In genomic region chr10:49498465-49498864, GRCh38 we compare ENCODE assay signal across 30 cellular contexts.
"Had no signal": no experiment of that assay in that cellular context is flagged by ENCODE, and none has a peak within 500 bp of the region (broad histone marks: within the 10 kb centered on the region; RNA-seq: fewer than 3 reads in every experiment).

No MANE protein-coding gene starts in this region.

- H3K9me3 Mint-ChIP-seq: activated B cell treated with CpG ODN at 0.5 μM for 24 hours; activated CD8-positive, alpha-beta T cell treated with anti-CD3 and anti-CD28 coated beads for 36 hours; activated T-cell treated with anti-CD3 and anti-CD28 coated beads, Interleukin-2, amount 50 U/mL, for 4 hours; activated T-helper 17 cell treated with anti-CD3 and anti-CD28 coated beads, Interleukin-2, amount 50 U/mL, for 72 hours; central memory CD8-positive, alpha-beta T cell; dendritic cell treated with granulocyte-macrophage colony-stimulating factor and Interleukin-4, amounts not matched to agents 40 ng/mL and 50 ng/mL, for 4 days; endodermal cell; T-cell; T-helper 1 cell treated with Interleukin-12 subunit alpha and Interleukin-12 subunit beta and Interleukin-4 antibody, amounts not matched to agents 30 μg/mL and 1 μg/mL, for 36 hours; T-helper 2 cell treated with Interferon-gamma antibody and Interleukin-4, amounts not matched to agents 5 μg/mL and 100 μg/mL, for 36 hours had no signal

- H3K27me3 Mint-ChIP-seq: activated B cell treated with CpG ODN at 0.5 μM for 24 hours; activated CD8-positive, alpha-beta T cell treated with anti-CD3 and anti-CD28 coated beads for 36 hours; activated naive CD8-positive, alpha-beta T cell; activated T-helper 17 cell treated with anti-CD3 and anti-CD28 coated beads, Interleukin-2, amount 50 U/mL, for 72 hours; central memory CD8-positive, alpha-beta T cell; dendritic cell treated with granulocyte-macrophage colony-stimulating factor and Interleukin-4, amounts not matched to agents 40 ng/mL and 50 ng/mL, for 4 days; T-cell had no signal

- ATAC-seq: activated CD4-positive, CD25-positive, alpha-beta regulatory T cell treated with anti-CD3 and anti-CD28 coated beads, Interleukin-2, amount 50 U/mL, for 24 hours; activated CD8-positive, alpha-beta T cell treated with anti-CD3 and anti-CD28 coated beads for 36 hours; activated T-cell treated with anti-CD3 and anti-CD28 coated beads, Interleukin-2, amount 50 U/mL, for 4 hours; activated T-helper 17 cell treated with anti-CD3 and anti-CD28 coated beads, Interleukin-2, amount 50 U/mL, for 72 hours; esophagus mucosa; T-cell had no signal

- H3K4me3 ChIP-seq: coronary artery, dorsolateral prefrontal cortex had no signal

- H3K27ac Mint-ChIP-seq: activated B cell treated with CpG ODN at 0.5 μM for 24 hours; activated CD8-positive, alpha-beta T cell treated with anti-CD3 and anti-CD28 coated beads for 36 hours; activated naive CD8-positive, alpha-beta T cell; activated T-helper 17 cell treated with anti-CD3 and anti-CD28 coated beads, Interleukin-2, amount 50 U/mL, for 72 hours; dendritic cell treated with granulocyte-macrophage colony-stimulating factor and Interleukin-4, amounts not matched to agents 40 ng/mL and 50 ng/mL, for 4 days; endodermal cell; T-cell; T-helper 1 cell treated with Interleukin-12 subunit alpha and Interleukin-12 subunit beta and Interleukin-4 antibody, amounts not matched to agents 30 μg/mL and 1 μg/mL, for 36 hours had no signal

- DNase-seq: activated B cell treated with CpG ODN at 0.5 μM for 24 hours; activated CD4-positive, alpha-beta T cell treated with anti-CD3 and anti-CD28 coated beads for 48 hours; activated CD4-positive, alpha-beta T cell treated with anti-CD3 and anti-CD28 coated beads, Interleukin-2, amount 50 U/mL, for 1 hour; activated CD4-positive, alpha-beta T cell treated with anti-CD3 and anti-CD28 coated beads, Interleukin-2, amount 50 U/mL, for 48 hours; activated CD8-positive, alpha-beta memory T cell treated with anti-CD3 and anti-CD28 coated beads for 24 hours; activated CD8-positive, alpha-beta T cell treated with anti-CD3 and anti-CD28 coated beads for 36 hours; activated effector memory CD4-positive, alpha-beta T cell treated with Interleukin-2 at 50 U/mL for 16 hours; activated gamma-delta T cell treated with Interleukin-2 at 50 U/mL for 16 hours; activated naive CD4-positive, alpha-beta T cell treated with anti-CD3 and anti-CD28 coated beads, Interleukin-2, amount 50 U/mL, for 16 hours; activated naive CD4-positive, alpha-beta T cell treated with Interleukin-2 at 50 U/mL for 16 hours; activated T-cell treated with anti-CD3 and anti-CD28 coated beads, Interleukin-2, amount 50 U/mL, for 4 hours; amniotic stem cell; anterior cingulate cortex; brain microvascular endothelial cell; dorsolateral prefrontal cortex; effector memory CD4-positive, alpha-beta T cell; endodermal cell; head of caudate nucleus; T-cell; T1000; WERI-Rb-1 had no signal

- H3K4me1 Mint-ChIP-seq: activated B cell treated with CpG ODN at 0.5 μM for 24 hours had no signal

- H3K4me3 Mint-ChIP-seq: activated B cell treated with CpG ODN at 0.5 μM for 24 hours; activated CD8-positive, alpha-beta T cell treated with anti-CD3 and anti-CD28 coated beads for 36 hours; activated naive CD8-positive, alpha-beta T cell; activated T-cell treated with anti-CD3 and anti-CD28 coated beads, Interleukin-2, amount 50 U/mL, for 4 hours; activated T-helper 17 cell treated with anti-CD3 and anti-CD28 coated beads, Interleukin-2, amount 50 U/mL, for 72 hours; central memory CD8-positive, alpha-beta T cell; dendritic cell treated with granulocyte-macrophage colony-stimulating factor and Interleukin-4, amounts not matched to agents 40 ng/mL and 50 ng/mL, for 4 days; endodermal cell; T-cell; T-helper 1 cell treated with Interleukin-12 subunit alpha and Interleukin-12 subunit beta and Interleukin-4 antibody, amounts not matched to agents 30 μg/mL and 1 μg/mL, for 36 hours had no signal
